30 cellular contexts compared by ENCODE assay signal in the genomic region with DNA sequence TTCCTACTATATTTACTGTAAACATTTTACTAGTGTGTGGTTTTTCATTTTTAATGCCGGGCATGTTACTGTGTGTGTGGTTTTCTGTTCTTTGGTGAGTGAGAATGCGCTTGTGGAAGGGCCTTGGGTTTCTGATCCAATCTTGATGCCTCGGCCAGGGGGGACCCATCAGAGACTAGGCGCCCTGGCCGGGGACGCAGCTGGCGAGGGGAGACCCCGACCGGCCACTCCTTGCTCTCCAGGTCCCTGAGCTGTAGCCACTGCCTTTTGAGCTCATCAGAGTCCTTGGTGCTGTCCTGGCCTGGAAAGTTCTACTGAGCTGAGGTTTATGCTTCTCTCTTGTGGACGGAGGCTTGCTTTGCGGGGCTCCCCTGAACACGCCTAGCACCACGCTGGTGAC. TPM values are rescaled to one million over a fixed set of nuclear protein-coding genes. Genes with fewer than 3 reads are reported as not detected.
"Had no signal": no experiment of that assay in that cellular context is flagged by ENCODE, and none has a peak within 500 bp of the region (broad histone marks: within the 10 kb centered on the region; RNA-seq: fewer than 3 reads in every experiment).

No MANE protein-coding gene starts in this region.

- H3K36me3 Mint-ChIP-seq: mesothelial cell of epicardium, naive B cell had no signal

- H3K27ac ChIP-seq: coronary artery, epithelial cell of prostate, esophagus squamous epithelium, gastrocnemius medialis, heart right ventricle, left lung, lower lobe of right lung had no signal

- H3K4me1 ChIP-seq: gastrocnemius medialis had no signal

- H3K4me1 Mint-ChIP-seq: mesothelial cell of epicardium had no signal

- H3K4me3 ChIP-seq: coronary artery, esophagus squamous epithelium, gastrocnemius medialis, heart right ventricle, left lung, lower lobe of right lung, mucosa of descending colon had no signal

- DNase-seq: effector CD8-positive, alpha-beta T cell; effector memory CD8-positive, alpha-beta T cell; endodermal cell; erythroblast; esophagus squamous epithelium; foreskin fibroblast; foreskin melanocyte; gastrocnemius medialis; glutamatergic neuron; head of caudate nucleus; heart right ventricle; hippocampal formation; left cardiac atrium; left ventricle myocardium superior; lower lobe of right lung; mesenchymal stem cell; mucosa of descending colon; naive B cell had no signal

- H3K27me3 Mint-ChIP-seq: effector memory CD8-positive, alpha-beta T cell had no signal

- H3K27me3 ChIP-seq: esophagus squamous epithelium, gastrocnemius medialis, heart right ventricle, left lung had no signal

- H3K9me3 ChIP-seq: esophagus squamous epithelium, gastrocnemius medialis, heart right ventricle, left lung, lower lobe of right lung, mucosa of descending colon had no signal

- ATAC-seq: effector memory CD8-positive, alpha-beta T cell; esophagus mucosa; gastrocnemius medialis; heart right ventricle; left cardiac atrium; left lung; left ventricle myocardium superior; lower lobe of right lung; mucosa of descending colon had no signal

- H3K4me3 Mint-ChIP-seq: effector memory CD8-positive, alpha-beta T cell; endodermal cell; mesothelial cell of epicardium; naive B cell had no signal

- H3K9me3 Mint-ChIP-seq: effector memory CD8-positive, alpha-beta T cell; endodermal cell; mesothelial cell of epicardium; naive B cell had no signal

- H3K27ac Mint-ChIP-seq: effector memory CD8-positive, alpha-beta T cell; endodermal cell; mesothelial cell of epicardium; naive B cell had no signal

RNA-seq across cellular contexts. Expression of a gene that starts 47.2 kb away (rescaled TPM):
- total RNA-seq: dermis microvascular lymphatic vessel endothelial cell, endodermal cell, esophagus mucosa, esophagus squamous epithelium, gastrocnemius medialis, heart right ventricle, kidney epithelial cell, left cardiac atrium, left ventricle myocardium superior, lower leg skin, lung microvascular endothelial cell, mesenteric fat pad, mesothelial cell of epicardium, mucosa of descending colon, myocyte had no signal
- polyA plus RNA-seq: heart right ventricle, keratinocyte had no signal
